13 cellular contexts compared by ENCODE assay signal in genomic region chr22:31105282-31105929, GRCh38. TPM values are rescaled to one million over a fixed set of nuclear protein-coding genes. Genes with fewer than 3 reads are reported as not detected.
DNase-seq lines count a peak whose midpoint lies in the region; ATAC-seq and TF ChIP-seq lines count a peak whose summit lies in the region.
"Had no signal": no experiment of that assay in that cellular context is flagged by ENCODE, and none has a peak within 500 bp of the region (broad histone marks: within the 10 kb centered on the region; RNA-seq: fewer than 3 reads in every experiment).

No MANE protein-coding gene starts in this region.

- POLR2A ChIA-PET in CD4-positive, alpha-beta T cell (lab: Charles Lee) = interaction anchor here (1.2 kb wide), 1 partner anchor 136 kb away, joined by 5 read pairs; the partner anchor contains the start of gene TUG1
- POLR2A ChIA-PET in T-cell (lab: Charles Lee) = interaction anchor here in 1 of 2 donors (0.6 kb wide), 1 partner anchor 158 kb away, joined by 3 read pairs; no protein-coding TSS in a partner anchor

- no peak for ATAC-seq in CD4-positive, alpha-beta T cell (ENCODE audit: poor library complexity)
- no peak for ATAC-seq in T-cell (replicated peaks in 1 of 4)

- no peaks in the 10 kb centered on the region for H3K9me3 ChIP-seq in CD4-positive, alpha-beta T cell (ENCODE audit: control insufficient read depth, low read length)
- H3K9me3 ChIP-seq in skeletal muscle satellite cell (replicated peaks; ENCODE audit: low read length) = no peaks in the 10 kb centered on the region

- no peak overlapping the region for H3K27ac ChIP-seq in CD4-positive, alpha-beta T cell (ENCODE audit: low read depth, low read length)

- CTCF ChIA-PET in CD4-positive, alpha-beta T cell (lab: Charles Lee) = interaction anchor here (3.4 kb wide), 1 partner anchor 20 kb away, joined by 21 read pairs; no protein-coding TSS in a partner anchor
- CTCF ChIA-PET in T-cell (lab: Charles Lee) = no interaction called here

- no peaks in the 10 kb centered on the region for H3K9me3 Mint-ChIP-seq in CD4-positive, alpha-beta T cell
- no peaks in the 10 kb centered on the region for H3K9me3 Mint-ChIP-seq in T-cell
- peaks cover 9% of the 10 kb centered on the region for H3K9me3 Mint-ChIP-seq in glutamatergic neuron (ENCODE audit: unreplicated experiment)

- H3K4me1 Mint-ChIP-seq in CD4-positive, alpha-beta T cell (ENCODE audit: low read depth) = peaks cover 24% of the 10 kb centered on the region
- H3K4me1 Mint-ChIP-seq in T-cell (peaks cover 22 to 28% (median 26%) of the 10 kb centered on the region in 3 donors), glutamatergic neuron (ENCODE audit: low read depth, unreplicated experiment) (peaks cover 3% of the 10 kb centered on the region)

- TF ChIP-seq CTCF in CD4-positive, alpha-beta T cell (IDR thresholded peaks at IDR 0.05) = no peak
- no peak for TF ChIP-seq CTCF in glutamatergic neuron (IDR thresholded peaks at IDR 0.05; ENCODE audit: partially characterized antibody, unreplicated experiment)
- no peak for TF ChIP-seq CTCF in GM20000 (IDR thresholded peaks at IDR 0.05; ENCODE audit: extremely low read depth, missing control alignments)

- peak overlapping the region; percentile 87 for H3K27ac Mint-ChIP-seq in CD4-positive, alpha-beta T cell
- H3K27ac Mint-ChIP-seq in T-cell (peak overlapping the region in 1 of 2 donors; percentile 93), glutamatergic neuron (ENCODE audit: unreplicated experiment) (no peak overlapping the region)

- H3K36me3 ChIP-seq in skeletal muscle satellite cell (ENCODE audit: insufficient read depth, low read length) = peaks cover 45% of the 10 kb centered on the region

- no peaks in the 10 kb centered on the region for H3K27me3 Mint-ChIP-seq in CD4-positive, alpha-beta T cell
- H3K27me3 Mint-ChIP-seq in T-cell (peaks cover 0 to 3% of the 10 kb centered on the region in 2 donors), glutamatergic neuron (ENCODE audit: unreplicated experiment) (peaks cover 15% of the 10 kb centered on the region)

- peaks cover 23% of the 10 kb centered on the region for H3K4me1 ChIP-seq in skeletal muscle satellite cell (ENCODE audit: control insufficient read depth, insufficient read depth, low read length)

- H3K4me2 ChIP-seq in skeletal muscle satellite cell (ENCODE audit: low read length) = peak overlapping the region; percentile 88

- H3K4me3 ChIP-seq in skeletal muscle satellite cell (ENCODE audit: low read length) = no peak overlapping the region

- peaks cover 17% of the 10 kb centered on the region for H3K36me3 Mint-ChIP-seq in CD4-positive, alpha-beta T cell (ENCODE audit: low read depth)
- H3K36me3 Mint-ChIP-seq in T-cell (no peaks in the 10 kb centered on the region), glutamatergic neuron (ENCODE audit: unreplicated experiment) (no peaks in the 10 kb centered on the region)

- DNase-seq in CD4-positive, alpha-beta T cell = no peak
- DNase-seq in T-cell = no peak
- DNase-seq in glutamatergic neuron = no peak
- DNase-seq in GM20000 (ENCODE audit: low spot score) = no peak
- no peak for DNase-seq in DMS153 treated with DMSO at 0.1 percent for 48 hours (lab: John Stamatoyannopoulos, UW; ENCODE audit: unreplicated experiment)
- DNase-seq in D341Med (ENCODE audit: low spot score) = no peak
- no peak for DNase-seq in hepatic stellate cell (ENCODE audit: low spot score)
- DNase-seq: DMS153; Kasumi-1; NCI-H510A; stimulated activated naive CD4-positive, alpha-beta T cell had no signal

- H3K9ac ChIP-seq in skeletal muscle satellite cell (ENCODE audit: low read depth, low read length) = no peak overlapping the region

- H3K27me3 ChIP-seq in CD4-positive, alpha-beta T cell (ENCODE audit: control insufficient read depth, insufficient read depth, low read length) = no peaks in the 10 kb centered on the region
- H3K27me3 ChIP-seq in skeletal muscle satellite cell (ENCODE audit: control insufficient read depth, insufficient read depth, low read length) = no peaks in the 10 kb centered on the region

- intact Hi-C loops in CD4-positive, alpha-beta T cell (cut with DNase I, micrococcal nuclease) = loop anchor here in 1 of 2 experiments (5.0 kb wide), 3 partner anchors 107 to 242 kb away; partner anchors contain the start of genes LIMK2 and PATZ1

- peak overlapping the region; percentile 48 for H3K4me3 Mint-ChIP-seq in CD4-positive, alpha-beta T cell
- H3K4me3 Mint-ChIP-seq in T-cell = peak overlapping the region; percentile 26 to 98 (median 96)
- peak overlapping the region; percentile 59 for H3K4me3 Mint-ChIP-seq in glutamatergic neuron (ENCODE audit: unreplicated experiment)

RNA-seq across cellular contexts. Expression of gene SELENOM, which starts 2.0 kb away (rescaled TPM):
- total RNA-seq in CD4-positive, alpha-beta T cell = 10 to 100 TPM; 78.0 to 82.4 TPM
- total RNA-seq in T-cell (10 to 100 TPM; 46.4 to 67.8 (median 53.7) TPM), glutamatergic neuron (ENCODE audit: unreplicated experiment) (40.9 TPM)
- total RNA-seq in skeletal muscle satellite cell (2012; rRNA removed) = 128 and 200 TPM in 2 replicates

RNA-seq across cellular contexts. Expression of gene INPP5J, which starts 17.4 kb away (rescaled TPM):
- under 1 TPM; 0.59 to 0.69 TPM for total RNA-seq in CD4-positive, alpha-beta T cell
- total RNA-seq in T-cell (1 to 10 TPM in 1 of 5 donors, under 1 TPM in 4; 0.23 to 1.1 (median 0.35) TPM), glutamatergic neuron (ENCODE audit: unreplicated experiment) (15.4 TPM)
- total RNA-seq in skeletal muscle satellite cell (2012; rRNA removed) = 0.22 and 0.51 TPM in 2 replicates

RNA-seq across cellular contexts. Expression of gene SMTN, which starts 24.3 kb away (rescaled TPM):
- total RNA-seq in CD4-positive, alpha-beta T cell = 1 to 10 TPM; 2.9 TPM
- total RNA-seq in T-cell (10 to 100 TPM in 1 of 5 donors, 1 to 10 TPM in 4; 2.6 to 10.1 (median 3.8) TPM), glutamatergic neuron (ENCODE audit: unreplicated experiment) (13.3 TPM)
- total RNA-seq in skeletal muscle satellite cell (2012; rRNA removed) = 175 and 203 TPM in 2 replicates

RNA-seq across cellular contexts. Expression of gene PLA2G3, which starts 34.9 kb away (rescaled TPM):
- not detected for total RNA-seq in CD4-positive, alpha-beta T cell
- total RNA-seq in T-cell (not detected), glutamatergic neuron (ENCODE audit: unreplicated experiment) (1.3 TPM)
- 0.25 TPM in 1 of 2 replicates, not detected in the other for total RNA-seq in skeletal muscle satellite cell (2012; rRNA removed)
- total RNA-seq: lung microvascular endothelial cell had no signal

RNA-seq across cellular contexts. Expression of gene RNF185, which starts 54.6 kb away (rescaled TPM):
- total RNA-seq in CD4-positive, alpha-beta T cell = 1 to 10 TPM; 6.2 to 7.7 TPM
- 10 to 100 TPM; 12.2 to 29.8 (median 25.9) TPM for total RNA-seq in T-cell
- 27.4 TPM for total RNA-seq in glutamatergic neuron (ENCODE audit: unreplicated experiment)
- total RNA-seq in skeletal muscle satellite cell (2012; rRNA removed) = 23.6 and 28.0 TPM in 2 replicates
